26 cellular contexts compared by ENCODE assay signal in genomic region chr1:26412180-26412840, GRCh38. TPM values are rescaled to one million over a fixed set of nuclear protein-coding genes. Genes with fewer than 3 reads are reported as not detected.
A peak's percentile ranks its signal among the peaks of the same experiment; 100 is the strongest.
DNase-seq lines count a peak whose midpoint lies in the region; TF ChIP-seq lines count a peak whose summit lies in the region.
"Had no signal": no experiment of that assay in that cellular context is flagged by ENCODE, and none has a peak within 500 bp of the region (broad histone marks: within the 10 kb centered on the region; RNA-seq: fewer than 3 reads in every experiment).

No MANE protein-coding gene starts in this region.

- H3K18ac ChIP-seq in mesenchymal stem cell (ENCODE audit: low read depth in 1 of 2, low read length in 2 of 2): no peak overlapping the region

- H2AFZ ChIP-seq in osteoblast (ENCODE audit: low read length) (no peak overlapping the region), mesenchymal stem cell (ENCODE audit: low read depth, low read length) (no peak overlapping the region)

- no peaks in the 10 kb centered on the region for H3K79me1 ChIP-seq in mesenchymal stem cell (replicated peaks; ENCODE audit: low read length, poor library complexity, severe bottlenecking)

- H4K8ac ChIP-seq in mesenchymal stem cell (ENCODE audit: low read length): no peak overlapping the region

- H3K36me3 ChIP-seq in HEK293 (ENCODE audit: control insufficient read depth in 2 of 2, insufficient read depth in 1 of 2, low read length in 2 of 2) (no peaks in the 10 kb centered on the region), WERI-Rb-1 (no peaks in the 10 kb centered on the region), iPS-18a (ENCODE audit: control insufficient read depth, low read depth, low read length) (peaks cover 46% of the 10 kb centered on the region), osteoblast (ENCODE audit: insufficient read depth, low read length) (no peaks in the 10 kb centered on the region), mesenchymal stem cell (ENCODE audit: control insufficient read depth in 1 of 2, insufficient read depth in 2 of 2, low read depth in 1 of 2, low read length in 2 of 2) (no peaks in the 10 kb centered on the region)
- H3K36me3 ChIP-seq: transverse colon had no signal

- TF ChIP-seq CTCF in HEK293 (tag by site-specific recombination; IDR thresholded peaks at IDR 0.05) (no peak), WERI-Rb-1 (IDR thresholded peaks at IDR 0.05; ENCODE audit: low read depth, low read length) (no peak), osteoblast (IDR thresholded peaks at IDR 0.05; ENCODE audit: extremely low read depth, low read depth, low read length) (no peak)

- H3K4me3 ChIP-seq in HEK293 (ENCODE audit: low read depth, low read length) (no peak overlapping the region), WERI-Rb-1 (ENCODE audit: low read depth, low read length) (no peak overlapping the region; the same call in 1 of the 2 replicates), iPS-18a (ENCODE audit: low read length) (peak overlapping the region; percentile 89), osteoblast (ENCODE audit: insufficient read depth, low read length) (no peak overlapping the region), mesenchymal stem cell (ENCODE audit: insufficient read depth in 1 of 2, low read depth in 1 of 2, low read length in 2 of 2) (no peak overlapping the region)
- H3K4me3 ChIP-seq: lung, transverse colon had no signal

- no peak overlapping the region for H4K91ac ChIP-seq in mesenchymal stem cell (ENCODE audit: low read length)

- DNase-seq in WERI-Rb-1 (peak; percentile 96), osteoblast (ENCODE audit: insufficient read length, low spot score, missing footprints) (peak; percentile 35), DMS79 treated with DMSO at 0.1 percent for 48 hours (lab: John Stamatoyannopoulos, UW) (no peak), mesenchymal stem cell (no peak), SIG-M5 (lab: John Stamatoyannopoulos, UW) (no peak)
- DNase-seq: activated CD4-positive, alpha-beta T cell treated with anti-CD3 and anti-CD28 coated beads for 48 hours; activated CD8-positive, alpha-beta memory T cell treated with anti-CD3 and anti-CD28 coated beads, Interleukin-2, amount 10 ng/mL, durations not matched to agents 7 days and 5 days; dermis blood vessel endothelial cell; GOT3; naive thymus-derived CD4-positive, alpha-beta T cell; NCI-H187; NCI-H446 treated with DMSO at 0.1 percent for 48 hours; small intestine; stimulated activated CD4-positive, alpha-beta T cell treated with anti-CD3 and anti-CD28 coated beads, Interleukin-2, amount 100 ng/mL, for 48 hours; transverse colon had no signal

- no peak overlapping the region for H3K14ac ChIP-seq in mesenchymal stem cell (ENCODE audit: low read length in 2 of 2)

- no peaks in the 10 kb centered on the region for H3K27me3 ChIP-seq in WERI-Rb-1 (ENCODE audit: insufficient read depth, low read depth, severe bottlenecking)
- no peaks in the 10 kb centered on the region for H3K27me3 ChIP-seq in iPS-18a (ENCODE audit: control insufficient read depth, insufficient read depth, low read length)
- H3K27me3 ChIP-seq in osteoblast (ENCODE audit: insufficient read depth, low read length): peaks cover 69% of the 10 kb centered on the region
- H3K27me3 ChIP-seq in mesenchymal stem cell (ENCODE audit: control insufficient read depth in 1 of 2, insufficient read depth in 1 of 2, low read length in 2 of 2): peaks cover 77 to 80% of the 10 kb centered on the region in 2 experiments

- H2BK15ac ChIP-seq in mesenchymal stem cell (ENCODE audit: low read depth, poor library complexity, severe bottlenecking): no peak overlapping the region

- H2BK5ac ChIP-seq in mesenchymal stem cell (ENCODE audit: low read depth, low read length, poor library complexity, severe bottlenecking): no peak overlapping the region

- peaks cover 2% of the 10 kb centered on the region for H4K20me1 ChIP-seq in osteoblast (ENCODE audit: insufficient read depth, low read length)

- no peak overlapping the region for H2BK12ac ChIP-seq in mesenchymal stem cell (ENCODE audit: low read length in 2 of 2)

- no peak overlapping the region for H3K4me2 ChIP-seq in osteoblast (ENCODE audit: insufficient read depth, low read length)
- H3K4me2 ChIP-seq in mesenchymal stem cell (ENCODE audit: low read length, poor library complexity, severe bottlenecking): no peak overlapping the region

- H3K23ac ChIP-seq in mesenchymal stem cell (ENCODE audit: low read length in 2 of 2): peak overlapping the region in 1 of 2 experiments; percentile 59

- H3K9ac ChIP-seq in iPS-18a (ENCODE audit: low read length): peak overlapping the region; percentile 96
- no peak overlapping the region for H3K9ac ChIP-seq in mesenchymal stem cell (ENCODE audit: low read length)

- H3K4me1 ChIP-seq in HEK293 (ENCODE audit: control insufficient read depth, insufficient read depth, low read length) (no peaks in the 10 kb centered on the region), iPS-18a (ENCODE audit: control insufficient read depth, low read depth, low read length) (peaks cover 43% of the 10 kb centered on the region), osteoblast (ENCODE audit: insufficient read depth, low read length) (no peaks in the 10 kb centered on the region), mesenchymal stem cell (ENCODE audit: control insufficient read depth, insufficient read depth, low read depth, low read length) (peaks cover 13% of the 10 kb centered on the region)
- H3K4me1 ChIP-seq: transverse colon had no signal

- H2AK5ac ChIP-seq in mesenchymal stem cell (ENCODE audit: low read length, severe bottlenecking): no peak overlapping the region

- H3K4ac ChIP-seq in mesenchymal stem cell (ENCODE audit: low read depth in 1 of 2, low read length in 2 of 2): no peak overlapping the region

- POLR2A ChIA-PET in HEK293 (lab: Yijun Ruan, JAX): no interaction called here

- WGBS in mesenchymal stem cell: 4% methylated on average over 8 of the region's 9 CpGs

- no peak overlapping the region for H3K27ac ChIP-seq in HEK293 (ENCODE audit: extremely low read depth, low read depth, low read length)
- H3K27ac ChIP-seq in WERI-Rb-1: peak overlapping the region; percentile 84
- H3K27ac ChIP-seq in iPS-18a (ENCODE audit: low read length): peak overlapping the region; percentile 96
- H3K27ac ChIP-seq in osteoblast (ENCODE audit: low read depth, low read length): no peak overlapping the region
- H3K27ac ChIP-seq in mesenchymal stem cell (ENCODE audit: low read length, poor library complexity, severe bottlenecking): no peak overlapping the region
- H3K27ac ChIP-seq: RWPE1, transverse colon had no signal

- H2BK120ac ChIP-seq in mesenchymal stem cell (ENCODE audit: low read depth, low read length): no peak overlapping the region

- H3K79me2 ChIP-seq in osteoblast (ENCODE audit: insufficient read depth, low read length): no peaks in the 10 kb centered on the region

- CTCF ChIA-PET in HEK293 (lab: Yijun Ruan, JAX): interaction anchor here (0.7 to 0.9 kb wide), 2 partner anchors 38 to 48 kb away, joined by 3 read pairs; no protein-coding TSS in a partner anchor

- no peaks in the 10 kb centered on the region for H3K9me3 ChIP-seq in HEK293 (ENCODE audit: control insufficient read depth, insufficient read depth, low read depth, low read length)
- H3K9me3 ChIP-seq in WERI-Rb-1 (ENCODE audit: severe bottlenecking): peaks cover 15% of the 10 kb centered on the region
- no peaks in the 10 kb centered on the region for H3K9me3 ChIP-seq in iPS-18a (ENCODE audit: control insufficient read depth, low read depth, low read length)
- H3K9me3 ChIP-seq in osteoblast (ENCODE audit: low read depth, low read length): no peaks in the 10 kb centered on the region
- H3K9me3 ChIP-seq in mesenchymal stem cell (ENCODE audit: control insufficient read depth, low read length): no peaks in the 10 kb centered on the region
- H3K9me3 ChIP-seq: transverse colon had no signal

TF ChIP-seq in HEK293, 187 proteins besides CTCF, POLR2A, EP300 and RAD21:
- TF ChIP-seq ZFHX2 (tag by site-specific recombination; conservative IDR thresholded peaks at IDR 0.05): 0 out of 2 replicates have a peak, but pooled peaks have one; percentile 11
- TF ChIP-seq SCRT2 (tag by site-specific recombination; IDR thresholded peaks at IDR 0.05): no peak
- TF ChIP-seq WT1 (tag by site-specific recombination; IDR thresholded peaks at IDR 0.05): peak; percentile 64
TF ChIP-seq in HEK293: peak in this region for 2.

RNA-seq across cellular contexts. Expression of gene LIN28A, which starts 1.7 kb away (rescaled TPM):
- total RNA-seq in osteoblast: not detected in 2 replicates
- polyA plus RNA-seq in mesenchymal stem cell (2013, experiment 1 of 2): not detected
- polyA plus RNA-seq in mesenchymal stem cell (2013, experiment 2 of 2): not detected
- total RNA-seq: activated CD8-positive, alpha-beta memory T cell treated with anti-CD3 and anti-CD28 coated beads, Interleukin-2, amount 10 ng/mL, durations not matched to agents 7 days and 5 days; activated T-helper 2 cell treated with anti-CD3 and anti-CD28 coated beads, Interferon-gamma antibody, Interleukin-2, Interleukin-4, amounts not matched to agents 10 μg/mL and 5 μg/mL and 100 μg/mL, durations not matched to agents 14 hours and 24 hours and 36 hours; Daoy; dermis blood vessel endothelial cell; frontal cortex; HepG2; MCF 10A; naive thymus-derived CD4-positive, alpha-beta T cell; pulmonary artery endothelial cell; transverse colon had no signal
- polyA plus RNA-seq: esophagus; HepG2; lung; naive thymus-derived CD4-positive, alpha-beta T cell; small intestine had no signal

RNA-seq across cellular contexts. Expression of gene DHDDS, which starts 19.8 kb away (rescaled TPM):
- 56.6 and 63.3 TPM in 2 replicates for total RNA-seq in osteoblast
- 40.4 TPM for polyA plus RNA-seq in mesenchymal stem cell (2013, experiment 1 of 2)
- 38.8 TPM for polyA plus RNA-seq in mesenchymal stem cell (2013, experiment 2 of 2)

RNA-seq across cellular contexts. Expression of gene ZNF683, which starts 39.8 kb away (rescaled TPM):
- total RNA-seq in osteoblast: not detected in 2 replicates
- not detected for polyA plus RNA-seq in mesenchymal stem cell (2013, experiment 1 of 2)
- polyA plus RNA-seq in mesenchymal stem cell (2013, experiment 2 of 2): not detected
- total RNA-seq: activated T-helper 2 cell treated with anti-CD3 and anti-CD28 coated beads, Interferon-gamma antibody, Interleukin-2, Interleukin-4, amounts not matched to agents 10 μg/mL and 5 μg/mL and 100 μg/mL, durations not matched to agents 14 hours and 24 hours and 36 hours; Daoy; dermis blood vessel endothelial cell; frontal cortex; HepG2; MCF 10A; pulmonary artery endothelial cell; transverse colon had no signal
- polyA plus RNA-seq: HepG2; naive thymus-derived CD4-positive, alpha-beta T cell had no signal

RNA-seq across cellular contexts. Expression of gene CRYBG2, which starts 58.4 kb away (rescaled TPM):
- not detected in 2 replicates for total RNA-seq in osteoblast
- polyA plus RNA-seq in mesenchymal stem cell (2013, experiment 1 of 2): not detected
- polyA plus RNA-seq in mesenchymal stem cell (2013, experiment 2 of 2): 0.12 TPM
- total RNA-seq: dermis blood vessel endothelial cell, pulmonary artery endothelial cell had no signal

RNA-seq across cellular contexts. Expression of gene HMGN2, which starts 59.9 kb away (rescaled TPM):
- total RNA-seq in osteoblast: 181 and 198 TPM in 2 replicates
- 370 TPM for polyA plus RNA-seq in mesenchymal stem cell (2013, experiment 1 of 2)
- 378 TPM for polyA plus RNA-seq in mesenchymal stem cell (2013, experiment 2 of 2)

Comparison
In these comparisons a context has a peak if more than half of its experiments do, and no peak if none do; other contexts are left out.
1. H3K27ac ChIP-seq: peak in WERI-Rb-1 (single experiment) and iPS-18a (single experiment); none in HEK293 (single experiment), osteoblast (single experiment) and mesenchymal stem cell (single experiment).
2. DNase-seq: peak in WERI-Rb-1 (single experiment) and osteoblast (single experiment); none in DMS79 treated with DMSO at 0.1 percent for 48 hours (single experiment), mesenchymal stem cell (single experiment) and SIG-M5 (single experiment).